ENCODE assay signal across 1 cellular context in the genomic region with DNA sequence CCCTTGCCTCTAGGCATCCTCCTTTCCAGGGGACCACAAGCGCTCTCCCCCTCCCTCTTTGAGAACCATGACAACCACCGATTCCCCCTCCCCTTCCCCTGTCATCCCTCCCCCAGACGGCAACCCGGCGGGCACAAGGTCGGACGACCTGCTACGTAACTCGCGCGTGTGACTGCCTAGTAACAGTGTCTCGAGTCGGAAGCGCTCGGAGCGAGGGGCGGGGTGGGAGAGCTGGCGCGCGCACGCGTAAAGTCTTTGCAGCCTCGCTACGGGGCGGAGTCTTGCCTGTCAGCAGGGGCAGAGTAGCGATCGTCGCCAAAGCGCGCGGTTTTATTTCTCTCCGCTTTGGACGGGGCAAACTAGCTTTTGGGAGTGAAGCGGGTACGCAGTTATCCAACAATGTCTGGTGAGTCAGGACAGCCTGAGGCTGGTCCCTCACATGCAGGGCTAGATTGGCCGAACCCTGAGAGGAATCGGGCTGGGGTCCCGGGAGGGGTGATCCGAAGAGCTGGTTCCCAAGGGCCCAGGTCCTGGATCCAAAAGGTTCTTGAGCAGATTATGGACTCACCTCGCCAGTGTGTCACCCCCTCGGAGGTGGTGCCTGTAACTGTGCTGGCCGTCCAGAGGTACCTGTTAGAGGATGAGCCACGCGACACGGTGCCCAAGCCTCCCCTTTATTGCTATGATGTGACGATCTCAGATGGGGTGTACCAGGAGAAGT.
TF ChIP-seq lines count a peak whose summit lies in the region.

Gene RADX (plus strand): TSS at position 297 of the 721 bp plus-strand sequence. CDS start 103 bp downstream, at position 400.

TF ChIP-seq in HepG2, 621 proteins besides CTCF, POLR2A, EP300 and RAD21 (continued from another document and continues in another):
- peak; percentile 50; the same call in 1 of the 2 replicates for TF ChIP-seq POGZ (CRISPR knock-in tag; IDR thresholded peaks at IDR 0.05)
- no peak for TF ChIP-seq THAP11 (CRISPR knock-in tag; IDR thresholded peaks at IDR 0.05)
- peak; percentile 21; the same call in 1 of the 2 replicates for TF ChIP-seq ARID5B (CRISPR knock-in tag; IDR thresholded peaks at IDR 0.05)
- TF ChIP-seq ZNF431 (CRISPR knock-in tag; IDR thresholded peaks at IDR 0.05; ENCODE audit: borderline replicate concordance, low read depth), result no peak
- TF ChIP-seq, protein P1, sequence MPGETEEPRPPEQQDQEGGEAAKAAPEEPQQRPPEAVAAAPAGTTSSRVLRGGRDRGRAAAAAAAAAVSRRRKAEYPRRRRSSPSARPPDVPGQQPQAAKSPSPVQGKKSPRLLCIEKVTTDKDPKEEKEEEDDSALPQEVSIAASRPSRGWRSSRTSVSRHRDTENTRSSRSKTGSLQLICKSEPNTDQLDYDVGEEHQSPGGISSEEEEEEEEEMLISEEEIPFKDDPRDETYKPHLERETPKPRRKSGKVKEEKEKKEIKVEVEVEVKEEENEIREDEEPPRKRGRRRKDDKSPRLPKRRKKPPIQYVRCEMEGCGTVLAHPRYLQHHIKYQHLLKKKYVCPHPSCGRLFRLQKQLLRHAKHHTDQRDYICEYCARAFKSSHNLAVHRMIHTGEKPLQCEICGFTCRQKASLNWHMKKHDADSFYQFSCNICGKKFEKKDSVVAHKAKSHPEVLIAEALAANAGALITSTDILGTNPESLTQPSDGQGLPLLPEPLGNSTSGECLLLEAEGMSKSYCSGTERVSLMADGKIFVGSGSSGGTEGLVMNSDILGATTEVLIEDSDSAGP (CRISPR knock-in tag; IDR thresholded peaks at IDR 0.05; ENCODE audit: borderline replicate concordance), result peak; percentile 36; the same call in 1 of the 2 replicates
- TF ChIP-seq NRL (CRISPR knock-in tag; IDR thresholded peaks at IDR 0.05; ENCODE audit: borderline replicate concordance), result no peak
- TF ChIP-seq, protein P2, sequence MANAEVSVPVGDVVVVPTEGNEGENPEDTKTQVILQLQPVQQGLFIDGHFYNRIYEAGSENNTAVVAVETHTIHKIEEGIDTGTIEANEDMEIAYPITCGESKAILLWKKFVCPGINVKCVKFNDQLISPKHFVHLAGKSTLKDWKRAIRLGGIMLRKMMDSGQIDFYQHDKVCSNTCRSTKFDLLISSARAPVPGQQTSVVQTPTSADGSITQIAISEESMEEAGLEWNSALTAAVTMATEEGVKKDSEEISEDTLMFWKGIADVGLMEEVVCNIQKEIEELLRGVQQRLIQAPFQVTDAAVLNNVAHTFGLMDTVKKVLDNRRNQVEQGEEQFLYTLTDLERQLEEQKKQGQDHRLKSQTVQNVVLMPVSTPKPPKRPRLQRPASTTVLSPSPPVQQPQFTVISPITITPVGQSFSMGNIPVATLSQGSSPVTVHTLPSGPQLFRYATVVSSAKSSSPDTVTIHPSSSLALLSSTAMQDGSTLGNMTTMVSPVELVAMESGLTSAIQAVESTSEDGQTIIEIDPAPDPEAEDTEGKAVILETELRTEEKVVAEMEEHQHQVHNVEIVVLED (CRISPR knock-in tag; IDR thresholded peaks at IDR 0.05; ENCODE audit: borderline replicate concordance), result peak; percentile 36; the same call in 1 of the 2 replicates
- no peak for TF ChIP-seq ZNF660 (CRISPR knock-in tag; IDR thresholded peaks at IDR 0.05; ENCODE audit: borderline replicate concordance, low read depth)
- no peak for TF ChIP-seq ZNF232 (CRISPR knock-in tag; IDR thresholded peaks at IDR 0.05; ENCODE audit: borderline replicate concordance)
- TF ChIP-seq, protein P3, sequence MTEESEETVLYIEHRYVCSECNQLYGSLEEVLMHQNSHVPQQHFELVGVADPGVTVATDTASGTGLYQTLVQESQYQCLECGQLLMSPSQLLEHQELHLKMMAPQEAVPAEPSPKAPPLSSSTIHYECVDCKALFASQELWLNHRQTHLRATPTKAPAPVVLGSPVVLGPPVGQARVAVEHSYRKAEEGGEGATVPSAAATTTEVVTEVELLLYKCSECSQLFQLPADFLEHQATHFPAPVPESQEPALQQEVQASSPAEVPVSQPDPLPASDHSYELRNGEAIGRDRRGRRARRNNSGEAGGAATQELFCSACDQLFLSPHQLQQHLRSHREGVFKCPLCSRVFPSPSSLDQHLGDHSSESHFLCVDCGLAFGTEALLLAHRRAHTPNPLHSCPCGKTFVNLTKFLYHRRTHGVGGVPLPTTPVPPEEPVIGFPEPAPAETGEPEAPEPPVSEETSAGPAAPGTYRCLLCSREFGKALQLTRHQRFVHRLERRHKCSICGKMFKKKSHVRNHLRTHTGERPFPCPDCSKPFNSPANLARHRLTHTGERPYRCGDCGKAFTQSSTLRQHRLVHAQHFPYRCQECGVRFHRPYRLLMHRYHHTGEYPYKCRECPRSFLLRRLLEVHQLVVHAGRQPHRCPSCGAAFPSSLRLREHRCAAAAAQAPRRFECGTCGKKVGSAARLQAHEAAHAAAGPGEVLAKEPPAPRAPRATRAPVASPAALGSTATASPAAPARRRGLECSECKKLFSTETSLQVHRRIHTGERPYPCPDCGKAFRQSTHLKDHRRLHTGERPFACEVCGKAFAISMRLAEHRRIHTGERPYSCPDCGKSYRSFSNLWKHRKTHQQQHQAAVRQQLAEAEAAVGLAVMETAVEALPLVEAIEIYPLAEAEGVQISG (CRISPR knock-in tag; IDR thresholded peaks at IDR 0.05), result 0 out of 2 replicates have a peak, but pooled peaks have one; percentile 25
- peak; percentile 99 for TF ChIP-seq ZXDC (CRISPR knock-in tag; IDR thresholded peaks at IDR 0.05)
- TF ChIP-seq, protein P4, sequence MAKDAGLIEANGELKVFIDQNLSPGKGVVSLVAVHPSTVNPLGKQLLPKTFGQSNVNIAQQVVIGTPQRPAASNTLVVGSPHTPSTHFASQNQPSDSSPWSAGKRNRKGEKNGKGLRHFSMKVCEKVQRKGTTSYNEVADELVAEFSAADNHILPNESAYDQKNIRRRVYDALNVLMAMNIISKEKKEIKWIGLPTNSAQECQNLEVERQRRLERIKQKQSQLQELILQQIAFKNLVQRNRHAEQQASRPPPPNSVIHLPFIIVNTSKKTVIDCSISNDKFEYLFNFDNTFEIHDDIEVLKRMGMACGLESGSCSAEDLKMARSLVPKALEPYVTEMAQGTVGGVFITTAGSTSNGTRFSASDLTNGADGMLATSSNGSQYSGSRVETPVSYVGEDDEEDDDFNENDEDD (CRISPR knock-in tag; IDR thresholded peaks at IDR 0.05; ENCODE audit: borderline replicate concordance), result peak; percentile 64; the same call in 1 of the 2 replicates
- TF ChIP-seq KDM3A (CRISPR knock-in tag; IDR thresholded peaks at IDR 0.05; ENCODE audit: low read depth), result no peak
- no peak for TF ChIP-seq ZNF605 (CRISPR knock-in tag; IDR thresholded peaks at IDR 0.05)
- TF ChIP-seq ZNF839 (CRISPR knock-in tag; IDR thresholded peaks at IDR 0.05; ENCODE audit: borderline replicate concordance), result 0 out of 2 replicates have a peak, but pooled peaks have one; percentile 33
- TF ChIP-seq ZBTB42 (CRISPR knock-in tag; IDR thresholded peaks at IDR 0.05), result no peak
- TF ChIP-seq RFX5 (IDR thresholded peaks at IDR 0.05; ENCODE audit: low read depth, low read length), result peak; percentile 88
- peak; percentile 47; the same call in 1 of the 2 replicates for TF ChIP-seq ZNF121 (CRISPR knock-in tag; IDR thresholded peaks at IDR 0.05)
- TF ChIP-seq ATM (IDR thresholded peaks at IDR 0.05; ENCODE audit: borderline replicate concordance), result no peak
- no peak for TF ChIP-seq CBX1 (IDR thresholded peaks at IDR 0.05; ENCODE audit: low read depth)
- TF ChIP-seq ZNF674 (CRISPR knock-in tag; IDR thresholded peaks at IDR 0.05; ENCODE audit: low read depth), result no peak
- no peak for TF ChIP-seq ZSCAN30 (CRISPR knock-in tag; IDR thresholded peaks at IDR 0.05)
- TF ChIP-seq, protein P5, sequence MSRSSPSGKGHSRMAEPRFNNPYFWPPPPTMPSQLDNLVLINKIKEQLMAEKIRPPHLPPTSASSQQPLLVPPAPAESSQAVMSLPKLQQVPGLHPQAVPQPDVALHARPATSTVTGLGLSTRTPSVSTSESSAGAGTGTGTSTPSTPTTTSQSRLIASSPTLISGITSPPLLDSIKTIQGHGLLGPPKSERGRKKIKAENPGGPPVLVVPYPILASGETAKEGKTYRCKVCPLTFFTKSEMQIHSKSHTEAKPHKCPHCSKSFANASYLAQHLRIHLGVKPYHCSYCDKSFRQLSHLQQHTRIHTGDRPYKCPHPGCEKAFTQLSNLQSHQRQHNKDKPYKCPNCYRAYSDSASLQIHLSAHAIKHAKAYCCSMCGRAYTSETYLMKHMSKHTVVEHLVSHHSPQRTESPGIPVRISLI (CRISPR knock-in tag; IDR thresholded peaks at IDR 0.05; ENCODE audit: borderline replicate concordance), result no peak
- no peak for TF ChIP-seq CEBPB (IDR thresholded peaks at IDR 0.05; ENCODE audit: borderline replicate concordance, low read depth, low read length)
- no peak for TF ChIP-seq FOXO4 (CRISPR knock-in tag; conservative IDR thresholded peaks at IDR 0.05)
- TF ChIP-seq NFE2L2 (IDR thresholded peaks at IDR 0.05; ENCODE audit: low read length), result no peak
